8 cellular contexts compared by ENCODE assay signal in the genomic region with DNA sequence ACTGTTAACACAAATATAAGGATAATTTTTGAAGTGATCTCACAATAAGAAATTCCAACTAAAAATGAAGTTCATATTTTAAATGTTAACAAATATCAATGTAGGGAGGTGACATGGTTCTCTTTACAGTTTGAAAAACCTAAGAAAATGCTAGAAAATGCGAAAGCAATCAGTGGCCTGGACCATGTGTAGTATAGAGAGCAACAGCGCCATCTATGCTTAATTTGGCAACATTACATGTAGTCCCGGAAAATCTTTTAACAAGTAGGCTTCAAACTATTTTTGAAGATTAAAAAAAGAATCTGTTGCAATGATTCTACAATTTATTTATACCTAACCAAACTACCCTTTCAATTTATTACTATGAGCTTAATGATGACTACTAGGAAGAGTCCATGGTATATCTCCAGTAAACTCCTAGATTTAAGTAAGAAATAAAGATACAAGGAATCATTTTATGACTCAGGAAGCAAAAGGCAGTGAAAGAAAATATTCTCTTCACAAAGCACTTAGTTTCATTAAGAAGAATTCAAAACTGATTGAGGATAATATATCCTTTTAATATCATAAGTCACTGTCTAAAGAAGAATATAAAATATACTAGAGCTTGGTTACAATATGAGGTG. TPM values are rescaled to one million over a fixed set of nuclear protein-coding genes. Genes with fewer than 3 reads are reported as not detected.
DNase-seq lines count a peak whose midpoint lies in the region; ATAC-seq, FAIRE-seq and TF ChIP-seq lines count a peak whose summit lies in the region.

No MANE protein-coding gene starts in this region.

- H2AFZ ChIP-seq in hepatocyte, result no peak overlapping the region

- in situ Hi-C loops in GM13976 (cut with MboI; ENCODE audit: low sequenced_read_pairs, unreplicated experiment) (loop anchor here (25.0 kb wide), 1 partner anchor 955 kb away; no protein-coding TSS in a partner anchor), astrocyte of the spinal cord (cut with HindIII; ENCODE audit: low sequenced_read_pairs) (no loop called here)

- no peaks in the 10 kb centered on the region for H4K20me1 ChIP-seq in hepatocyte (ENCODE audit: insufficient read depth, poor library complexity, severe bottlenecking)

- H3K36me3 ChIP-seq in hepatocyte (replicated peaks; ENCODE audit: insufficient read depth, low read depth) (no peaks in the 10 kb centered on the region), small intestine (ENCODE audit: control insufficient read depth in 2 of 2, insufficient read depth in 2 of 2, low read length in 2 of 2) (peaks cover 14 to 19% of the 10 kb centered on the region in 2 donors)

- no peaks in the 10 kb centered on the region for H3K9me3 ChIP-seq in hepatocyte (ENCODE audit: low read depth)
- no peaks in the 10 kb centered on the region for H3K9me3 ChIP-seq in small intestine (ENCODE audit: control insufficient read depth, low read depth)

- no peak for ATAC-seq in HG03521 (IDR thresholded peaks at IDR 0.05; ENCODE audit: unreplicated experiment)
- no peak for ATAC-seq in GM19023 (IDR thresholded peaks at IDR 0.05; ENCODE audit: unreplicated experiment)

- H3K27me3 ChIP-seq in hepatocyte, result no peaks in the 10 kb centered on the region
- H3K27me3 ChIP-seq in small intestine (ENCODE audit: control insufficient read depth in 2 of 2, insufficient read depth in 2 of 2, low read length in 2 of 2), result no peaks in the 10 kb centered on the region

- DNase-seq in AG09319 (ENCODE audit: extremely low read depth, low read depth) (peak; percentile 14), GM13976 (ENCODE audit: low spot score) (peak; percentile 53), NCI-H345 (lab: John Stamatoyannopoulos, UW) (peak; percentile 28), astrocyte of the spinal cord (ENCODE audit: low read depth, low spot score) (peak; percentile 73), hepatocyte (ENCODE audit: low spot score) (peak; percentile 81), small intestine (peak; percentile 36)

- WGBS in hepatocyte (ENCODE audit: low lambda C conversion rate, missing lambda C conversion rate), result 9% methylated on average over 3 of the region's 3 CpGs
- WGBS in small intestine, 3 donors, result 2 to 15% (median 10%) methylated on average over 3 of the region's 3 CpGs

- no peak overlapping the region for H3K27ac ChIP-seq in hepatocyte
- no peak overlapping the region for H3K27ac ChIP-seq in small intestine (ENCODE audit: low read depth in 1 of 2, low read length in 1 of 2)

- peak; percentile 80 for TF ChIP-seq CTCF in AG09319 (IDR thresholded peaks at IDR 0.05; ENCODE audit: low read depth, low read length)
- TF ChIP-seq CTCF in GM13976 (IDR thresholded peaks at IDR 0.05; ENCODE audit: borderline replicate concordance, control extremely low read depth, extremely low read depth, insufficient read depth, missing control alignments), result peak; percentile 68
- TF ChIP-seq CTCF in astrocyte of the spinal cord (IDR thresholded peaks at IDR 0.05; ENCODE audit: low read depth, low read length), result peak; percentile 71
- TF ChIP-seq CTCF in hepatocyte (IDR thresholded peaks at IDR 0.05; ENCODE audit: poor library complexity), result peak; percentile 84

- H3K4me3 ChIP-seq in astrocyte of the spinal cord (ENCODE audit: low read depth, low read length), result no peak overlapping the region
- H3K4me3 ChIP-seq in hepatocyte, result no peak overlapping the region
- no peak overlapping the region for H3K4me3 ChIP-seq in small intestine (ENCODE audit: low read depth in 1 of 2, low read length in 2 of 2)

- H3K79me2 ChIP-seq in hepatocyte, result no peaks in the 10 kb centered on the region

- H3K4me2 ChIP-seq in hepatocyte, result no peak overlapping the region

- H3K9me2 ChIP-seq in hepatocyte (replicated peaks; ENCODE audit: insufficient read depth), result no peaks in the 10 kb centered on the region

- FAIRE-seq in small intestine (lab: Jason Lieb, UNC), result peak; percentile 77

- no peaks in the 10 kb centered on the region for H3K4me1 ChIP-seq in hepatocyte (ENCODE audit: insufficient read depth)
- H3K4me1 ChIP-seq in small intestine (ENCODE audit: control insufficient read depth in 2 of 2, insufficient read depth in 1 of 2, low read depth in 1 of 2, low read length in 1 of 2), result no peaks in the 10 kb centered on the region

RNA-seq across cellular contexts. Expression of a gene that starts 33.3 kb away (rescaled TPM):
- total RNA-seq in hepatocyte, result 96.5 and 107 TPM in 2 replicates
- polyA plus RNA-seq in hepatocyte (142 and 165 TPM in 2 replicates), small intestine (100 to 1,000 TPM; 129 to 145 (median 132) TPM)

RNA-seq across cellular contexts. Expression of a gene that starts 38.4 kb away (rescaled TPM):
- not detected in 2 replicates for total RNA-seq in hepatocyte
- polyA plus RNA-seq in hepatocyte (not detected in 2 replicates), small intestine (not detected)

Comparison
In these comparisons a context has a peak if more than half of its experiments do, and no peak if none do; other contexts are left out.
1. DNase-seq: peak in every context shown above with its lines; median percentile 81 in hepatocyte; 73 in astrocyte of the spinal cord; 53 in GM13976; 36 in small intestine; 28 in NCI-H345; 14 in AG09319.